In genomic region chr11:6530848-6531247, GRCh38 we compare ENCODE assay signal across 22 cellular contexts.
"Had no signal": no experiment of that assay in that cellular context is flagged by ENCODE, and none has a peak within 500 bp of the region (broad histone marks: within the 10 kb centered on the region; RNA-seq: fewer than 3 reads in every experiment).

No MANE protein-coding gene starts in this region.

- H3K4me3 ChIP-seq: gastrocnemius medialis, lung, prostate gland, right atrium auricular region, smooth muscle cell, stomach, thyroid gland, vagina had no signal

- H3K36me3 ChIP-seq: prostate gland, thyroid gland had no signal

- H3K4me1 Mint-ChIP-seq: nephron progenitor cell had no signal

- DNase-seq: cortex of kidney; gastrocnemius medialis; stimulated activated CD4-positive, alpha-beta T cell treated with anti-CD3 and anti-CD28 coated beads, Interleukin-12 subunit alpha, Interleukin-12 subunit beta, amount 100 ng/mL, for 4 hours; stimulated activated CD4-positive, alpha-beta T cell treated with anti-CD3 and anti-CD28 coated beads, Interleukin-1b, Interleukin-23, amount 100 ng/mL, for 48 hours; stimulated activated CD4-positive, alpha-beta T cell treated with anti-CD3 and anti-CD28 coated beads, Interleukin-4, amount 100 ng/mL, for 1 hour; stimulated activated CD8-positive, alpha-beta memory T cell treated with anti-CD3 and anti-CD28 coated beads, Interleukin-4, amount 100 ng/mL, for 48 hours; stimulated activated naive CD4-positive, alpha-beta T cell treated with Interleukin-2 at 50 U/mL for 16 hours; stomach had no signal

- H3K27ac Mint-ChIP-seq: effector memory CD8-positive, alpha-beta T cell; memory B cell; mesothelial cell of epicardium; nephron progenitor cell had no signal

- H3K9me3 Mint-ChIP-seq: effector memory CD8-positive, alpha-beta T cell; memory B cell; mesothelial cell of epicardium; naive thymus-derived CD4-positive, alpha-beta T cell; nephron progenitor cell had no signal

- H3K27me3 ChIP-seq: gastrocnemius medialis, right atrium auricular region, stomach, thyroid gland, vagina had no signal

- H3K36me3 Mint-ChIP-seq: mesothelial cell of epicardium had no signal

- FAIRE-seq: endometrium, keratinocyte had no signal

- H3K4me3 Mint-ChIP-seq: effector memory CD8-positive, alpha-beta T cell; memory B cell; mesothelial cell of epicardium; naive thymus-derived CD4-positive, alpha-beta T cell; nephron progenitor cell had no signal

- H3K27ac ChIP-seq: epithelial cell of prostate, gastrocnemius medialis, prostate gland, right atrium auricular region, stomach, thyroid gland, vagina had no signal

- H3K4me1 ChIP-seq: gastrocnemius medialis, prostate gland, right atrium auricular region, thyroid gland, vagina had no signal

- H3K27me3 Mint-ChIP-seq: effector memory CD8-positive, alpha-beta T cell; memory B cell; naive thymus-derived CD4-positive, alpha-beta T cell had no signal

- H3K9me3 ChIP-seq: gastrocnemius medialis, prostate gland, right atrium auricular region, stomach, thyroid gland, vagina had no signal
